Comparison of ENCODE assay signal across 21 cellular contexts in genomic region chr11:129312741-129313587, GRCh38.
DNase-seq lines count a peak whose midpoint lies in the region; ATAC-seq and TF ChIP-seq lines count a peak whose summit lies in the region.
"Had no signal": no experiment of that assay in that cellular context is flagged by ENCODE, and none has a peak within 500 bp of the region (broad histone marks: within the 10 kb centered on the region; RNA-seq: fewer than 3 reads in every experiment).

No MANE protein-coding gene starts in this region.

- POLR2A ChIA-PET in IMR-90 (lab: Charles Lee; ENCODE audit: unreplicated experiment), result no interaction called here

- H3K79me1 ChIP-seq in IMR-90 (ENCODE audit: low read depth in 1 of 2, low read length in 2 of 2) (no peaks in the 10 kb centered on the region), neuronal stem cell (ENCODE audit: low read depth, low read length) (no peaks in the 10 kb centered on the region)

- intact Hi-C loops in IMR-90 (cut with micrococcal nuclease), result no loop called here
- intact Hi-C loops in activated CD4-positive, alpha-beta T cell treated with anti-CD3 and anti-CD28 coated beads, Interleukin-2, amount 10 ng/mL, durations not matched to agents 24 days and 14 days (cut with micrococcal nuclease), result no loop called here

- no peak overlapping the region for H2BK20ac ChIP-seq in IMR-90 (ENCODE audit: low read depth, low read length)

- H3K4me3 ChIP-seq in IMR-90 (ENCODE audit: insufficient read depth, low read depth, low read length) (no peak overlapping the region), neuronal stem cell (ENCODE audit: low read length in 2 of 2) (no peak overlapping the region)
- H3K4me3 ChIP-seq: uterus had no signal

- H2AFZ ChIP-seq in IMR-90 (replicated peaks; ENCODE audit: low read length, poor library complexity) (peak overlapping the region; percentile 24), neuronal stem cell (ENCODE audit: low read length) (peak overlapping the region; percentile 26)

- H4K8ac ChIP-seq in IMR-90 (ENCODE audit: low read depth in 2 of 2, low read length in 2 of 2) (no peak overlapping the region), neuronal stem cell (ENCODE audit: low read depth, low read length) (no peak overlapping the region)

- no peak overlapping the region for H3K18ac ChIP-seq in IMR-90 (ENCODE audit: low read depth, low read length)
- H3K18ac ChIP-seq in neuronal stem cell (ENCODE audit: low read length), result peak overlapping the region; percentile 50

- no peak overlapping the region for H4K91ac ChIP-seq in IMR-90 (ENCODE audit: insufficient read depth, low read depth, low read length)
- H4K91ac ChIP-seq in neuronal stem cell (ENCODE audit: low read depth, low read length, poor library complexity), result no peak overlapping the region

- ATAC-seq in IMR-90 (ENCODE audit: low read depth) (peak; percentile 56), HG03039 (IDR thresholded peaks at IDR 0.05; ENCODE audit: unreplicated experiment) (no peak), HG03108 (IDR thresholded peaks at IDR 0.05; ENCODE audit: unreplicated experiment) (no peak)
- ATAC-seq: activated CD8-positive, alpha-beta T cell treated with anti-CD3 and anti-CD28 coated beads, Interleukin-2, amount 10 ng/mL, durations not matched to agents 7 days and 5 days; activated T-cell treated with anti-CD3 and anti-CD28 coated beads, Interleukin-2, amount 50 U/mL, for 72 hours; T-helper 17 cell had no signal

- H3K9ac ChIP-seq in IMR-90 (ENCODE audit: low read depth, low read length) (no peak overlapping the region), neuronal stem cell (ENCODE audit: low read depth, low read length, poor library complexity) (no peak overlapping the region)

- CTCF ChIA-PET in IMR-90 (lab: Yijun Ruan, JAX), result interaction anchor here (1.2 kb wide), 2 partner anchors 220 to 394 kb away, joined by 3 to 5 read pairs; no protein-coding TSS in a partner anchor

- H2AK9ac ChIP-seq in IMR-90 (replicated peaks; ENCODE audit: low read depth, low read length, poor library complexity), result no peak overlapping the region

- in situ Hi-C loops in IMR-90 (cut with MboI; ENCODE audit: low sequenced_read_pairs), result no loop called here

- H4K5ac ChIP-seq in IMR-90 (ENCODE audit: low read depth, low read length), result no peak overlapping the region

- no peak for TF ChIP-seq POLR2A in IMR-90 (IDR thresholded peaks at IDR 0.05; ENCODE audit: low read depth, low read length)

- no peak overlapping the region for H3K14ac ChIP-seq in IMR-90 (replicated peaks; ENCODE audit: low read depth, low read length)
- H3K14ac ChIP-seq in neuronal stem cell (ENCODE audit: low read length), result no peak overlapping the region

- DNase-seq in IMR-90 (peak; percentile 27), glutamatergic neuron (no peak), neuronal stem cell (ENCODE audit: low spot score) (no peak)
- DNase-seq in activated CD4-positive, alpha-beta T cell treated with anti-CD3 and anti-CD28 coated beads, Interleukin-2, amount 10 ng/mL, durations not matched to agents 24 days and 14 days, result no peak
- DNase-seq: activated B cell treated with CpG ODN at 0.5 μM for 24 hours; activated CD8-positive, alpha-beta T cell treated with anti-CD3 and anti-CD28 coated beads, Interleukin-2, amount 10 ng/mL, durations not matched to agents 7 days and 5 days; activated T-cell treated with anti-CD3 and anti-CD28 coated beads, Interleukin-2, amount 50 U/mL, for 72 hours; Calu3; effector memory CD4-positive, alpha-beta T cell; HCEC 1CT; KBM-7; midbrain; NCI-H187 treated with DMSO at 0.1 percent for 48 hours; SIG-M5; T-helper 17 cell; uterus had no signal

- H3K4me2 ChIP-seq in IMR-90 (ENCODE audit: low read depth, low read length), result peak overlapping the region; percentile 75
- no peak overlapping the region for H3K4me2 ChIP-seq in neuronal stem cell (ENCODE audit: insufficient read depth, low read length, poor library complexity, severe bottlenecking)

- H3K9me1 ChIP-seq in IMR-90 (ENCODE audit: insufficient read depth, low read length), result no peaks in the 10 kb centered on the region

- no peak overlapping the region for H2BK120ac ChIP-seq in IMR-90 (ENCODE audit: low read depth, low read length)
- H2BK120ac ChIP-seq in neuronal stem cell (ENCODE audit: low read depth, low read length), result no peak overlapping the region

- H3K4me3 Mint-ChIP-seq in brain (peak overlapping the region in 2 of 5 experiments; percentile 31 to 49), glutamatergic neuron (ENCODE audit: unreplicated experiment) (peak overlapping the region; percentile 31)
- no peak overlapping the region for H3K4me3 Mint-ChIP-seq in activated CD4-positive, alpha-beta T cell treated with anti-CD3 and anti-CD28 coated beads, Interleukin-2, amount 10 ng/mL, durations not matched to agents 24 days and 14 days
- H3K4me3 Mint-ChIP-seq: activated B cell treated with CpG ODN at 0.5 μM for 24 hours; activated CD8-positive, alpha-beta T cell treated with anti-CD3 and anti-CD28 coated beads, Interleukin-2, amount 10 ng/mL, durations not matched to agents 7 days and 5 days; activated naive CD4-positive, alpha-beta T cell treated with anti-CD3 and anti-CD28 coated beads, Interleukin-2, amount 50 U/mL, for 24 hours; activated T-cell treated with anti-CD3 and anti-CD28 coated beads, Interleukin-2, amount 50 U/mL, for 72 hours; B cell; T-helper 17 cell had no signal

- H4K20me1 ChIP-seq in IMR-90 (ENCODE audit: insufficient read depth, low read length), result no peaks in the 10 kb centered on the region; the same call in 1 of the 2 replicates

- H2AK5ac ChIP-seq in IMR-90 (ENCODE audit: low read depth, low read length) (no peak overlapping the region), neuronal stem cell (ENCODE audit: low read depth, low read length) (no peak overlapping the region)

- no peak overlapping the region for H2BK12ac ChIP-seq in neuronal stem cell (ENCODE audit: low read length)

- no peak overlapping the region for H3K23ac ChIP-seq in IMR-90 (ENCODE audit: low read depth, low read length)
- H3K23ac ChIP-seq in neuronal stem cell (ENCODE audit: low read depth, low read length, poor library complexity), result no peak overlapping the region

- H3K4me1 Mint-ChIP-seq in brain (peaks cover 39% of the 10 kb centered on the region), glutamatergic neuron (ENCODE audit: low read depth, unreplicated experiment) (peaks cover 13% of the 10 kb centered on the region)
- H3K4me1 Mint-ChIP-seq in activated CD4-positive, alpha-beta T cell treated with anti-CD3 and anti-CD28 coated beads, Interleukin-2, amount 10 ng/mL, durations not matched to agents 24 days and 14 days, result no peaks in the 10 kb centered on the region
- H3K4me1 Mint-ChIP-seq: activated B cell treated with CpG ODN at 0.5 μM for 24 hours, B cell had no signal

- H3K27me3 ChIP-seq in IMR-90 (ENCODE audit: control insufficient read depth, insufficient read depth, low read length) (peaks cover 11% of the 10 kb centered on the region), neuronal stem cell (ENCODE audit: control insufficient read depth in 3 of 3, insufficient read depth in 3 of 3, low read depth in 1 of 3, low read length in 3 of 3) (no peaks in the 10 kb centered on the region)
- H3K27me3 ChIP-seq: uterus had no signal

- dilution Hi-C loops in IMR-90 (cut with HindIII; ENCODE audit: low sequenced_read_pairs, unreplicated experiment), result no loop called here

- TF ChIP-seq RAD21 in IMR-90 (IDR thresholded peaks at IDR 0.05; ENCODE audit: low read length), result no peak

- no TSS peak for BruUV-seq in IMR-90 (replicated peaks; lab: Mats Ljungman, UMichigan)

- H3K36me3 ChIP-seq in IMR-90 (ENCODE audit: control insufficient read depth, insufficient read depth, low read length) (no peaks in the 10 kb centered on the region), neuronal stem cell (replicated peaks in 1 of 2; ENCODE audit: control insufficient read depth in 2 of 2, insufficient read depth in 2 of 2, low read length in 2 of 2) (no peaks in the 10 kb centered on the region)
- H3K36me3 ChIP-seq: uterus had no signal

- H3K9me3 ChIP-seq in IMR-90 (ENCODE audit: control insufficient read depth, insufficient read depth, low read length) (no peaks in the 10 kb centered on the region), neuronal stem cell (replicated peaks in 1 of 2; ENCODE audit: control insufficient read depth in 2 of 2, insufficient read depth in 1 of 2, low read depth in 1 of 2, low read length in 2 of 2) (no peaks in the 10 kb centered on the region)
- H3K9me3 ChIP-seq: uterus had no signal

- H3K9me3 Mint-ChIP-seq in brain, result peaks cover 2 to 13% (median 3%) of the 10 kb centered on the region in 5 experiments
- peaks cover 3% of the 10 kb centered on the region for H3K9me3 Mint-ChIP-seq in glutamatergic neuron (ENCODE audit: unreplicated experiment)
- peaks cover 3% of the 10 kb centered on the region for H3K9me3 Mint-ChIP-seq in activated CD4-positive, alpha-beta T cell treated with anti-CD3 and anti-CD28 coated beads, Interleukin-2, amount 10 ng/mL, durations not matched to agents 24 days and 14 days
- H3K9me3 Mint-ChIP-seq: activated naive CD4-positive, alpha-beta T cell treated with anti-CD3 and anti-CD28 coated beads, Interleukin-2, amount 50 U/mL, for 24 hours; activated T-cell treated with anti-CD3 and anti-CD28 coated beads, Interleukin-2, amount 50 U/mL, for 72 hours had no signal

- H3K4ac ChIP-seq in IMR-90 (ENCODE audit: low read depth, low read length) (no peak overlapping the region), neuronal stem cell (ENCODE audit: low read length) (no peak overlapping the region)

- 38% methylated on average over 8 of the region's 27 CpGs; no CpG with 5 or more reads in 1 of the 2 experiments for WGBS in IMR-90 (ENCODE audit: extremely low coverage in 2 of 2, insufficient read length in 1 of 2), 2 experiments
- WGBS in neuronal stem cell (ENCODE audit: extremely low coverage in 2 of 2, insufficient read length in 2 of 2, insufficient replicate concordance in 1 of 2), 2 donors, result no CpG with 5 or more reads among the region's 27 CpGs

- no peak for TF ChIP-seq CTCF in IMR-90 (conservative IDR thresholded peaks at IDR 0.05; ENCODE audit: low read depth, low read length)
- TF ChIP-seq CTCF in brain (conservative IDR thresholded peaks at IDR 0.05), result no peak
- TF ChIP-seq CTCF in glutamatergic neuron (IDR thresholded peaks at IDR 0.05; ENCODE audit: partially characterized antibody, unreplicated experiment), result no peak

- H3K27ac ChIP-seq in IMR-90 (ENCODE audit: insufficient read depth, low read length) (no peak overlapping the region), neuronal stem cell (replicated peaks; ENCODE audit: low read length) (no peak overlapping the region)
- H3K27ac ChIP-seq: uterus had no signal

- H3K56ac ChIP-seq in IMR-90 (ENCODE audit: extremely low read depth, insufficient read depth, low read length), result no peak overlapping the region

- H3K27ac Mint-ChIP-seq in brain (peak overlapping the region in 4 of 5 experiments; percentile 31 to 96 (median 66)), glutamatergic neuron (ENCODE audit: unreplicated experiment) (no peak overlapping the region)
- H3K27ac Mint-ChIP-seq in activated CD4-positive, alpha-beta T cell treated with anti-CD3 and anti-CD28 coated beads, Interleukin-2, amount 10 ng/mL, durations not matched to agents 24 days and 14 days, result no peak overlapping the region
- H3K27ac Mint-ChIP-seq: activated B cell treated with CpG ODN at 0.5 μM for 24 hours; activated CD8-positive, alpha-beta T cell treated with anti-CD3 and anti-CD28 coated beads, Interleukin-2, amount 10 ng/mL, durations not matched to agents 7 days and 5 days; activated naive CD4-positive, alpha-beta T cell treated with anti-CD3 and anti-CD28 coated beads, Interleukin-2, amount 50 U/mL, for 24 hours; activated T-cell treated with anti-CD3 and anti-CD28 coated beads, Interleukin-2, amount 50 U/mL, for 72 hours; B cell; T-helper 17 cell had no signal

- H3K36me3 Mint-ChIP-seq in brain, result no peaks in the 10 kb centered on the region
- peaks cover 11% of the 10 kb centered on the region for H3K36me3 Mint-ChIP-seq in glutamatergic neuron (ENCODE audit: unreplicated experiment)
- H3K36me3 Mint-ChIP-seq in activated CD4-positive, alpha-beta T cell treated with anti-CD3 and anti-CD28 coated beads, Interleukin-2, amount 10 ng/mL, durations not matched to agents 24 days and 14 days (ENCODE audit: low read depth), result no peaks in the 10 kb centered on the region
- H3K36me3 Mint-ChIP-seq: activated naive CD4-positive, alpha-beta T cell treated with anti-CD3 and anti-CD28 coated beads, Interleukin-2, amount 50 U/mL, for 24 hours had no signal

- H2BK15ac ChIP-seq in IMR-90 (ENCODE audit: low read depth, low read length), result no peak overlapping the region
- no peak overlapping the region for H2BK15ac ChIP-seq in neuronal stem cell (ENCODE audit: low read length)

- H2BK5ac ChIP-seq in IMR-90 (ENCODE audit: low read depth, low read length, poor library complexity, severe bottlenecking), result no peak overlapping the region
- no peak overlapping the region for H2BK5ac ChIP-seq in neuronal stem cell (ENCODE audit: low read length)

- H3K4me1 ChIP-seq in IMR-90 (ENCODE audit: control insufficient read depth, insufficient read depth, low read length) (no peaks in the 10 kb centered on the region), neuronal stem cell (ENCODE audit: control insufficient read depth in 2 of 2, insufficient read depth in 1 of 2, low read depth in 1 of 2, low read length in 2 of 2) (peaks cover 15 to 18% of the 10 kb centered on the region in 2 donors)
- H3K4me1 ChIP-seq: uterus had no signal

- H3K27me3 Mint-ChIP-seq in brain, result peaks cover 11% of the 10 kb centered on the region
- H3K27me3 Mint-ChIP-seq in glutamatergic neuron (ENCODE audit: unreplicated experiment), result peaks cover 5% of the 10 kb centered on the region
- H3K27me3 Mint-ChIP-seq in activated CD4-positive, alpha-beta T cell treated with anti-CD3 and anti-CD28 coated beads, Interleukin-2, amount 10 ng/mL, durations not matched to agents 24 days and 14 days, result no peaks in the 10 kb centered on the region
- H3K27me3 Mint-ChIP-seq: activated naive CD4-positive, alpha-beta T cell treated with anti-CD3 and anti-CD28 coated beads, Interleukin-2, amount 50 U/mL, for 24 hours had no signal

Comparison
In these comparisons a context has a peak if more than half of its experiments do, and no peak if none do; other contexts are left out.
1. H3K27ac Mint-ChIP-seq: peak in brain (4 of 5); none in glutamatergic neuron (single experiment) and activated CD4-positive, alpha-beta T cell treated with anti-CD3 and anti-CD28 coated beads, Interleukin-2, amount 10 ng/mL, durations not matched to agents 24 days and 14 days (single experiment).